Comparison of ENCODE assay signal across 1 cellular context in the genomic region with DNA sequence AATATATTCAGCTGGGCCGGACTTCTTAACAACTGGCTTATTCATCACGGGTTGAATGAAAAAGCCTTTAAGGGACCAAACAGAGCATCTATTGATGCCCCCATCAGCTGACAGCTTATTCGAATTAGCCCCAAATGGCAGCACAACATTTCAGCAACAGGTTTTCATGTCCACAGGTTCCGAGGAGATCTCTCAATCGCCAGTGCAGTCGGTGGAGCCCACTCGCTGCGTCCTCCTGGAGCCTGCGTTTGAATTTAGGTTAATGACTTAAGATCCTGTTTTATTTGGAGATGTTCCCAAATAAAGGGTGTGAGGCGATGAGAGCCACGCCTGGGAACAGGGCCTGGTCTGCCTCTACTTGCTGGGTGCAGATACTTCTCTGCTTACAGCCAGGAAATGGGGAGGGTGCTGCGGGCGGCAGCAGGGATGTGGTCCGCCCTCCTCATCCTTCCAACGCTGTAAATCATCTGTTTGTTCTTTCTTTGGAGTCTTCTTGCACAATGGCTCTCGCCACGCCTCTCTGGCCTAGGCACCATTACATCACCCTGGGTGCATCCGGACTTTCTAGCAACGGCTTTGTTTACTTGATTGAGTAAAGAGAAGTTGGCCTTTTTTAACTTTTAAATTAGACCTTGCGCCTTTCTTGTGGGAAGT.
A peak's percentile ranks its signal among the peaks of the same experiment; 100 is the strongest.
TF ChIP-seq lines count a peak whose summit lies in the region.

No MANE protein-coding gene starts in this region.

TF ChIP-seq in HepG2, 621 proteins besides CTCF, POLR2A, EP300 and RAD21 (continued from another document and continues in another):
- TF ChIP-seq, protein P1, sequence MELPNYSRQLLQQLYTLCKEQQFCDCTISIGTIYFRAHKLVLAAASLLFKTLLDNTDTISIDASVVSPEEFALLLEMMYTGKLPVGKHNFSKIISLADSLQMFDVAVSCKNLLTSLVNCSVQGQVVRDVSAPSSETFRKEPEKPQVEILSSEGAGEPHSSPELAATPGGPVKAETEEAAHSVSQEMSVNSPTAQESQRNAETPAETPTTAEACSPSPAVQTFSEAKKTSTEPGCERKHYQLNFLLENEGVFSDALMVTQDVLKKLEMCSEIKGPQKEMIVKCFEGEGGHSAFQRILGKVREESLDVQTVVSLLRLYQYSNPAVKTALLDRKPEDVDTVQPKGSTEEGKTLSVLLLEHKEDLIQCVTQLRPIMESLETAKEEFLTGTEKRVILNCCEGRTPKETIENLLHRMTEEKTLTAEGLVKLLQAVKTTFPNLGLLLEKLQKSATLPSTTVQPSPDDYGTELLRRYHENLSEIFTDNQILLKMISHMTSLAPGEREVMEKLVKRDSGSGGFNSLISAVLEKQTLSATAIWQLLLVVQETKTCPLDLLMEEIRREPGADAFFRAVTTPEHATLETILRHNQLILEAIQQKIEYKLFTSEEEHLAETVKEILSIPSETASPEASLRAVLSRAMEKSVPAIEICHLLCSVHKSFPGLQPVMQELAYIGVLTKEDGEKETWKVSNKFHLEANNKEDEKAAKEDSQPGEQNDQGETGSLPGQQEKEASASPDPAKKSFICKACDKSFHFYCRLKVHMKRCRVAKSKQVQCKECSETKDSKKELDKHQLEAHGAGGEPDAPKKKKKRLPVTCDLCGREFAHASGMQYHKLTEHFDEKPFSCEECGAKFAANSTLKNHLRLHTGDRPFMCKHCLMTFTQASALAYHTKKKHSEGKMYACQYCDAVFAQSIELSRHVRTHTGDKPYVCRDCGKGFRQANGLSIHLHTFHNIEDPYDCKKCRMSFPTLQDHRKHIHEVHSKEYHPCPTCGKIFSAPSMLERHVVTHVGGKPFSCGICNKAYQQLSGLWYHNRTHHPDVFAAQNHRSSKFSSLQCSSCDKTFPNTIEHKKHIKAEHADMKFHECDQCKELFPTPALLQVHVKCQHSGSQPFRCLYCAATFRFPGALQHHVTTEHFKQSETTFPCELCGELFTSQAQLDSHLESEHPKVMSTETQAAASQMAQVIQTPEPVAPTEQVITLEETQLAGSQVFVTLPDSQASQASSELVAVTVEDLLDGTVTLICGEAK (IDR thresholded peaks at IDR 0.05), result no peak
- TF ChIP-seq, protein P1 (CRISPR knock-in tag; IDR thresholded peaks at IDR 0.05), result peak; percentile 95
- TF ChIP-seq, protein P2, sequence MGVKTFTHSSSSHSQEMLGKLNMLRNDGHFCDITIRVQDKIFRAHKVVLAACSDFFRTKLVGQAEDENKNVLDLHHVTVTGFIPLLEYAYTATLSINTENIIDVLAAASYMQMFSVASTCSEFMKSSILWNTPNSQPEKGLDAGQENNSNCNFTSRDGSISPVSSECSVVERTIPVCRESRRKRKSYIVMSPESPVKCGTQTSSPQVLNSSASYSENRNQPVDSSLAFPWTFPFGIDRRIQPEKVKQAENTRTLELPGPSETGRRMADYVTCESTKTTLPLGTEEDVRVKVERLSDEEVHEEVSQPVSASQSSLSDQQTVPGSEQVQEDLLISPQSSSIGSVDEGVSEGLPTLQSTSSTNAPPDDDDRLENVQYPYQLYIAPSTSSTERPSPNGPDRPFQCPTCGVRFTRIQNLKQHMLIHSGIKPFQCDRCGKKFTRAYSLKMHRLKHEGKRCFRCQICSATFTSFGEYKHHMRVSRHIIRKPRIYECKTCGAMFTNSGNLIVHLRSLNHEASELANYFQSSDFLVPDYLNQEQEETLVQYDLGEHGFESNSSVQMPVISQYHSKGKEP (CRISPR knock-in tag; IDR thresholded peaks at IDR 0.05), result peak; percentile 89; the same call in 1 of the 2 replicates
- peak; percentile 94; the same call in 1 of the 2 replicates for TF ChIP-seq ZNF232 (CRISPR knock-in tag; IDR thresholded peaks at IDR 0.05; ENCODE audit: borderline replicate concordance)
- TF ChIP-seq KMT2B (CRISPR knock-in tag; IDR thresholded peaks at IDR 0.05), result peak; percentile 90
- TF ChIP-seq, protein P3, sequence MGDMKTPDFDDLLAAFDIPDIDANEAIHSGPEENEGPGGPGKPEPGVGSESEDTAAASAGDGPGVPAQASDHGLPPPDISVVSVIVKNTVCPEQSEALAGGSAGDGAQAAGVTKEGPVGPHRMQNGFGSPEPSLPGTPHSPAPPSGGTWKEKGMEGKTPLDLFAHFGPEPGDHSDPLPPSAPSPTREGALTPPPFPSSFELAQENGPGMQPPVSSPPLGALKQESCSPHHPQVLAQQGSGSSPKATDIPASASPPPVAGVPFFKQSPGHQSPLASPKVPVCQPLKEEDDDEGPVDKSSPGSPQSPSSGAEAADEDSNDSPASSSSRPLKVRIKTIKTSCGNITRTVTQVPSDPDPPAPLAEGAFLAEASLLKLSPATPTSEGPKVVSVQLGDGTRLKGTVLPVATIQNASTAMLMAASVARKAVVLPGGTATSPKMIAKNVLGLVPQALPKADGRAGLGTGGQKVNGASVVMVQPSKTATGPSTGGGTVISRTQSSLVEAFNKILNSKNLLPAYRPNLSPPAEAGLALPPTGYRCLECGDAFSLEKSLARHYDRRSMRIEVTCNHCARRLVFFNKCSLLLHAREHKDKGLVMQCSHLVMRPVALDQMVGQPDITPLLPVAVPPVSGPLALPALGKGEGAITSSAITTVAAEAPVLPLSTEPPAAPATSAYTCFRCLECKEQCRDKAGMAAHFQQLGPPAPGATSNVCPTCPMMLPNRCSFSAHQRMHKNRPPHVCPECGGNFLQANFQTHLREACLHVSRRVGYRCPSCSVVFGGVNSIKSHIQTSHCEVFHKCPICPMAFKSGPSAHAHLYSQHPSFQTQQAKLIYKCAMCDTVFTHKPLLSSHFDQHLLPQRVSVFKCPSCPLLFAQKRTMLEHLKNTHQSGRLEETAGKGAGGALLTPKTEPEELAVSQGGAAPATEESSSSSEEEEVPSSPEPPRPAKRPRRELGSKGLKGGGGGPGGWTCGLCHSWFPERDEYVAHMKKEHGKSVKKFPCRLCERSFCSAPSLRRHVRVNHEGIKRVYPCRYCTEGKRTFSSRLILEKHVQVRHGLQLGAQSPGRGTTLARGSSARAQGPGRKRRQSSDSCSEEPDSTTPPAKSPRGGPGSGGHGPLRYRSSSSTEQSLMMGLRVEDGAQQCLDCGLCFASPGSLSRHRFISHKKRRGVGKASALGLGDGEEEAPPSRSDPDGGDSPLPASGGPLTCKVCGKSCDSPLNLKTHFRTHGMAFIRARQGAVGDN (CRISPR knock-in tag; IDR thresholded peaks at IDR 0.05), result peak; percentile 96
- TF ChIP-seq, protein P4, sequence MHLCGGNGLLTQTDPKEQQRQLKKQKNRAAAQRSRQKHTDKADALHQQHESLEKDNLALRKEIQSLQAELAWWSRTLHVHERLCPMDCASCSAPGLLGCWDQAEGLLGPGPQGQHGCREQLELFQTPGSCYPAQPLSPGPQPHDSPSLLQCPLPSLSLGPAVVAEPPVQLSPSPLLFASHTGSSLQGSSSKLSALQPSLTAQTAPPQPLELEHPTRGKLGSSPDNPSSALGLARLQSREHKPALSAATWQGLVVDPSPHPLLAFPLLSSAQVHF (CRISPR knock-in tag; IDR thresholded peaks at IDR 0.05), result no peak
- TF ChIP-seq ZNF652 (CRISPR knock-in tag; IDR thresholded peaks at IDR 0.05; ENCODE audit: borderline replicate concordance, low read depth), result peak; percentile 82
- TF ChIP-seq RFX3 (CRISPR knock-in tag; IDR thresholded peaks at IDR 0.05), result peak; percentile 57
- TF ChIP-seq NR2F2 (IDR thresholded peaks at IDR 0.05; ENCODE audit: borderline replicate concordance, low read depth), result peak; percentile 83
- no peak for TF ChIP-seq PCBP1 (IDR thresholded peaks at IDR 0.05; ENCODE audit: borderline replicate concordance, low read depth, low read length)
- peak; percentile 90; the same call in 1 of the 2 replicates for TF ChIP-seq ZNF431 (CRISPR knock-in tag; IDR thresholded peaks at IDR 0.05; ENCODE audit: borderline replicate concordance, low read depth)
- TF ChIP-seq MLLT10 (CRISPR knock-in tag; IDR thresholded peaks at IDR 0.05), result no peak
- no peak for TF ChIP-seq ZFYVE20 (CRISPR knock-in tag; IDR thresholded peaks at IDR 0.05; ENCODE audit: borderline replicate concordance, low read depth)
- peak; percentile 100 for TF ChIP-seq RCOR2 (CRISPR knock-in tag; IDR thresholded peaks at IDR 0.05)
- TF ChIP-seq ZNF331 (CRISPR knock-in tag; IDR thresholded peaks at IDR 0.05), result peak; percentile 99
- TF ChIP-seq, protein P5, sequence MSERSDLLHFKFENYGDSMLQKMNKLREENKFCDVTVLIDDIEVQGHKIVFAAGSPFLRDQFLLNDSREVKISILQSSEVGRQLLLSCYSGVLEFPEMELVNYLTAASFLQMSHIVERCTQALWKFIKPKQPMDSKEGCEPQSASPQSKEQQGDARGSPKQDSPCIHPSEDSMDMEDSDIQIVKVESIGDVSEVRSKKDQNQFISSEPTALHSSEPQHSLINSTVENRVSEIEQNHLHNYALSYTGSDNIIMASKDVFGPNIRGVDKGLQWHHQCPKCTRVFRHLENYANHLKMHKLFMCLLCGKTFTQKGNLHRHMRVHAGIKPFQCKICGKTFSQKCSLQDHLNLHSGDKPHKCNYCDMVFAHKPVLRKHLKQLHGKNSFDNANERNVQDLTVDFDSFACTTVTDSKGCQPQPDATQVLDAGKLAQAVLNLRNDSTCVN (CRISPR knock-in tag; IDR thresholded peaks at IDR 0.05; ENCODE audit: borderline replicate concordance), result peak; percentile 90
- TF ChIP-seq MED8 (CRISPR knock-in tag; IDR thresholded peaks at IDR 0.05; ENCODE audit: insufficient replicate concordance), result peak; percentile 92
- TF ChIP-seq GLI4 (CRISPR knock-in tag; IDR thresholded peaks at IDR 0.05; ENCODE audit: borderline replicate concordance), result no peak; the same call in 1 of the 2 replicates
- TF ChIP-seq PHF8 (CRISPR knock-in tag; IDR thresholded peaks at IDR 0.05), result peak; percentile 61
- peak; percentile 93 for TF ChIP-seq TEAD3 (CRISPR knock-in tag; optimal IDR thresholded peaks at IDR 0.05; ENCODE audit: borderline replicate concordance)
- TF ChIP-seq, protein P6, sequence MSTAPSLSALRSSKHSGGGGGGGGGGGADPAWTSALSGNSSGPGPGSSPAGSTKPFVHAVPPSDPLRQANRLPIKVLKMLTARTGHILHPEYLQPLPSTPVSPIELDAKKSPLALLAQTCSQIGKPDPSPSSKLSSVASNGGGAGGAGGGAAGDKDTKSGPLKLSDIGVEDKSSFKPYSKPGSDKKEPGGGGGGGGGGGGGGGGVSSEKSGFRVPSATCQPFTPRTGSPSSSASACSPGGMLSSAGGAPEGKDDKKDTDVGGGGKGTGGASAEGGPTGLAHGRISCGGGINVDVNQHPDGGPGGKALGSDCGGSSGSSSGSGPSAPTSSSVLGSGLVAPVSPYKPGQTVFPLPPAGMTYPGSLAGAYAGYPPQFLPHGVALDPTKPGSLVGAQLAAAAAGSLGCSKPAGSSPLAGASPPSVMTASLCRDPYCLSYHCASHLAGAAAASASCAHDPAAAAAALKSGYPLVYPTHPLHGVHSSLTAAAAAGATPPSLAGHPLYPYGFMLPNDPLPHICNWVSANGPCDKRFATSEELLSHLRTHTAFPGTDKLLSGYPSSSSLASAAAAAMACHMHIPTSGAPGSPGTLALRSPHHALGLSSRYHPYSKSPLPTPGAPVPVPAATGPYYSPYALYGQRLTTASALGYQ (CRISPR knock-in tag; IDR thresholded peaks at IDR 0.05), result peak; percentile 98
- TF ChIP-seq, protein P7, sequence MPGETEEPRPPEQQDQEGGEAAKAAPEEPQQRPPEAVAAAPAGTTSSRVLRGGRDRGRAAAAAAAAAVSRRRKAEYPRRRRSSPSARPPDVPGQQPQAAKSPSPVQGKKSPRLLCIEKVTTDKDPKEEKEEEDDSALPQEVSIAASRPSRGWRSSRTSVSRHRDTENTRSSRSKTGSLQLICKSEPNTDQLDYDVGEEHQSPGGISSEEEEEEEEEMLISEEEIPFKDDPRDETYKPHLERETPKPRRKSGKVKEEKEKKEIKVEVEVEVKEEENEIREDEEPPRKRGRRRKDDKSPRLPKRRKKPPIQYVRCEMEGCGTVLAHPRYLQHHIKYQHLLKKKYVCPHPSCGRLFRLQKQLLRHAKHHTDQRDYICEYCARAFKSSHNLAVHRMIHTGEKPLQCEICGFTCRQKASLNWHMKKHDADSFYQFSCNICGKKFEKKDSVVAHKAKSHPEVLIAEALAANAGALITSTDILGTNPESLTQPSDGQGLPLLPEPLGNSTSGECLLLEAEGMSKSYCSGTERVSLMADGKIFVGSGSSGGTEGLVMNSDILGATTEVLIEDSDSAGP (CRISPR knock-in tag; IDR thresholded peaks at IDR 0.05; ENCODE audit: borderline replicate concordance), result peak; percentile 67
- TF ChIP-seq, protein P8, sequence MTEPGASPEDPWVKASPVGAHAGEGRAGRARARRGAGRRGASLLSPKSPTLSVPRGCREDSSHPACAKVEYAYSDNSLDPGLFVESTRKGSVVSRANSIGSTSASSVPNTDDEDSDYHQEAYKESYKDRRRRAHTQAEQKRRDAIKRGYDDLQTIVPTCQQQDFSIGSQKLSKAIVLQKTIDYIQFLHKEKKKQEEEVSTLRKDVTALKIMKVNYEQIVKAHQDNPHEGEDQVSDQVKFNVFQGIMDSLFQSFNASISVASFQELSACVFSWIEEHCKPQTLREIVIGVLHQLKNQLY (CRISPR knock-in tag; IDR thresholded peaks at IDR 0.05), result peak; percentile 96
- TF ChIP-seq ZSCAN21 (CRISPR knock-in tag; IDR thresholded peaks at IDR 0.05; ENCODE audit: borderline replicate concordance), result peak; percentile 79; the same call in 1 of the 2 replicates
- no peak for TF ChIP-seq EEA1 (CRISPR knock-in tag; IDR thresholded peaks at IDR 0.05; ENCODE audit: borderline replicate concordance)
- peak; percentile 99 for TF ChIP-seq SMAD3 (CRISPR knock-in tag; IDR thresholded peaks at IDR 0.05)
- TF ChIP-seq RBAK (CRISPR knock-in tag; IDR thresholded peaks at IDR 0.05), result peak; percentile 69; the same call in 1 of the 2 replicates
- TF ChIP-seq ZNF790 (CRISPR knock-in tag; IDR thresholded peaks at IDR 0.05; ENCODE audit: borderline replicate concordance), result peak; percentile 96; the same call in 1 of the 2 replicates
